9 cellular contexts compared by ENCODE assay signal in the genomic region with DNA sequence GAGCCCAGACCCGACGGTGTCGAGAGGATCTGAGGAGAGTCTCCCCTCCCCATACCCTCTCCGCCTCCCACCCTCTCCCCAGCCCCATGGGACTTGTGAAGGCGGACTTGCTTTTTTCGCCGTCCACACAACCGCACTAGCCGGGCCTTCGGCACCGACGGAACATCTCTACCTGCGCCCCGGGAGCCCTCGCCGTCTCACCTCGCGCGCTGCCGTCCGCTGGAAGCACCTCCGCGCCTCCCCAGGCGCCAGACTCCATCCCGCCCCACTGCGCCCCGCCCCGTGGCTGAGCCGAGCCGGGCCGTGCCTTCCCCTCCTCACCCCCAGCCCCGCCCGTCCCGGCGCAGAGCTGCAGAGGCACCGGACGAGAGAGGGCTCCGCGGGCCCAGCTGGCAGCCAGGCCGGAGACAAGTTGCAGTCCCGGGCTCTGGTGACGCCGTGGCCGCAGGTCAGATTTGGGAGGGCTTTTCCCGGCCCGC. TPM values are rescaled to one million over a fixed set of nuclear protein-coding genes. Genes with fewer than 3 reads are reported as not detected.
DNase-seq lines count a peak whose midpoint lies in the region; ATAC-seq and TF ChIP-seq lines count a peak whose summit lies in the region.
"Had no signal": no experiment of that assay in that cellular context is flagged by ENCODE, and none has a peak within 500 bp of the region (broad histone marks: within the 10 kb centered on the region; RNA-seq: fewer than 3 reads in every experiment).

A gene (plus strand): TSS at position 344 of the 479 bp plus-strand sequence. CDS start 1,973 bp downstream, outside the sequence.
A gene with protein sequence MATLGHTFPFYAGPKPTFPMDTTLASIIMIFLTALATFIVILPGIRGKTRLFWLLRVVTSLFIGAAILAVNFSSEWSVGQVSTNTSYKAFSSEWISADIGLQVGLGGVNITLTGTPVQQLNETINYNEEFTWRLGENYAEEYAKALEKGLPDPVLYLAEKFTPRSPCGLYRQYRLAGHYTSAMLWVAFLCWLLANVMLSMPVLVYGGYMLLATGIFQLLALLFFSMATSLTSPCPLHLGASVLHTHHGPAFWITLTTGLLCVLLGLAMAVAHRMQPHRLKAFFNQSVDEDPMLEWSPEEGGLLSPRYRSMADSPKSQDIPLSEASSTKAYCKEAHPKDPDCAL (minus strand): TSS at position 229 of the 479 bp plus-strand sequence. CDS start 6,865 bp downstream, outside the sequence.

- peak within 1 kb of the TSS; percentile 70 for H3K27ac ChIP-seq in RWPE1
- peak within 1 kb of the TSS; percentile 50 to 76 for H3K27ac ChIP-seq in left lung

- H3K9me3 ChIP-seq in left lung: no peaks in the 10 kb centered on the region

- DNase-seq in RWPE1 (ENCODE audit: low spot score) (peak; percentile 85), left lung (peak; percentile 75 to 94), HuH-7.5 (ENCODE audit: low spot score) (no peak), NCI-H748 (lab: John Stamatoyannopoulos, UW; ENCODE audit: unreplicated experiment) (no peak), NCI-H187 (lab: John Stamatoyannopoulos, UW) (no peak), D341Med (ENCODE audit: low spot score) (no peak)
- DNase-seq in stimulated activated naive CD8-positive, alpha-beta T cell treated with anti-CD3 and anti-CD28 coated beads, Interleukin-15, Interleukin-2, amounts not matched to agents 100 U/mL and 50 U/mL, for 24 hours: peak; percentile 38

- H3K27ac Mint-ChIP-seq in brain: no peak within 1 kb of the TSS

- no peaks in the 10 kb centered on the region for H3K36me3 ChIP-seq in left lung

- H3K4me1 Mint-ChIP-seq in brain: peaks cover 2% of the 10 kb centered on the region

- POLR2A ChIA-PET in RWPE1 (lab: Yijun Ruan, JAX; ENCODE audit: low non-redundant PET): no interaction called here

- H3K4me1 ChIP-seq in left lung: peaks cover 0 to 14% of the 10 kb centered on the region in 2 donors

- peak within 1 kb of the TSS; percentile 28 to 68 (median 57) for H3K4me3 Mint-ChIP-seq in brain

- H3K27me3 ChIP-seq in left lung: peaks cover 25 to 81% of the 10 kb centered on the region in 2 donors

- H3K27me3 Mint-ChIP-seq in brain: peaks cover 97% of the 10 kb centered on the region

- TF ChIP-seq CTCF in RWPE1 (conservative IDR thresholded peaks at IDR 0.05; ENCODE audit: low read depth) (no peak), brain (conservative IDR thresholded peaks at IDR 0.05) (no peak), left lung (IDR thresholded peaks at IDR 0.05) (no peak)

- ATAC-seq in left lung: peak; percentile 87
- ATAC-seq in stimulated activated naive CD8-positive, alpha-beta T cell treated with anti-CD3 and anti-CD28 coated beads, Interleukin-15, Interleukin-2, amounts not matched to agents 100 U/mL and 50 U/mL, for 24 hours: peak; percentile 33

- peaks cover 0 to 7% (median 0%) of the 10 kb centered on the region in 5 experiments for H3K9me3 Mint-ChIP-seq in brain

- H3K36me3 Mint-ChIP-seq in brain: no peaks in the 10 kb centered on the region

- CTCF ChIA-PET in RWPE1 (lab: Yijun Ruan, JAX): interaction anchor here (0.5 to 1.8 kb wide), 6 partner anchors 12 to 154 kb away, joined by 3 to 11 read pairs (median 4); no protein-coding TSS in a partner anchor

- peak within 1 kb of the TSS; percentile 27 to 46 for H3K4me3 ChIP-seq in left lung

- intact Hi-C loops in left lung (cut with DNase I): no loop called here

RNA-seq across cellular contexts. Expression of the first gene that starts in this region (rescaled TPM):
- polyA plus RNA-seq in brain (ENCODE audit: insufficient read depth, low read depth, low replicate concordance): 1.3 TPM
- total RNA-seq in left lung: 100 to 1,000 TPM; 198 to 265 TPM
- total RNA-seq: NCI-H460 had no signal

RNA-seq across cellular contexts. Expression of the second gene that starts in this region (rescaled TPM):
- polyA plus RNA-seq in brain (ENCODE audit: insufficient read depth, low read depth, low replicate concordance): 1.5 TPM
- total RNA-seq in left lung: 100 to 1,000 TPM in 1 of 2 donors, 10 to 100 TPM in 1; 96.7 to 135 TPM

Comparison
In these comparisons a context has a peak if more than half of its experiments do, and no peak if none do; other contexts are left out.
1. DNase-seq: peak in RWPE1 (single experiment), left lung (2 of 2) and stimulated activated naive CD8-positive, alpha-beta T cell treated with anti-CD3 and anti-CD28 coated beads, Interleukin-15, Interleukin-2, amounts not matched to agents 100 U/mL and 50 U/mL, for 24 hours (single experiment); none in HuH-7.5 (single experiment), NCI-H748 (single experiment), NCI-H187 (0 of 2) and D341Med (single experiment).